Comparison of ENCODE assay signal across 2 cellular contexts in genomic region chr10:50419756-50420155, GRCh38.
TF ChIP-seq lines count a peak whose summit lies in the region.

No MANE protein-coding gene starts in this region.

TF ChIP-seq in IMR-90, 13 proteins besides CTCF, POLR2A, EP300 and RAD21:
- no peak for TF ChIP-seq MAZ (IDR thresholded peaks at IDR 0.05; ENCODE audit: borderline replicate concordance, low read depth, low read length)
TF ChIP-seq in IMR-90: peak in this region for 0.

TF ChIP-seq in GM12878, 131 proteins besides CTCF, POLR2A, EP300 and RAD21:
- no peak for TF ChIP-seq NBN (IDR thresholded peaks at IDR 0.05)
- TF ChIP-seq MXI1 (IDR thresholded peaks at IDR 0.05; ENCODE audit: low read depth, low read length): no peak
- TF ChIP-seq PAX8 (IDR thresholded peaks at IDR 0.05): no peak
- no peak for TF ChIP-seq SREBF1 (IDR thresholded peaks at IDR 0.05; ENCODE audit: low read length)
- no peak for TF ChIP-seq ZNF384 (IDR thresholded peaks at IDR 0.05; ENCODE audit: borderline replicate concordance, low read depth, low read length)
- TF ChIP-seq NRF1 (conservative IDR thresholded peaks at IDR 0.05; ENCODE audit: low read depth, low read length): no peak
- TF ChIP-seq PAX5 (IDR thresholded peaks at IDR 0.05; ENCODE audit: borderline replicate concordance, low read depth, low read length): no peak
- no peak for TF ChIP-seq CHD1 (IDR thresholded peaks at IDR 0.05; ENCODE audit: low read depth, low read length)
- TF ChIP-seq RAD51 (IDR thresholded peaks at IDR 0.05): no peak
- no peak for TF ChIP-seq NR2C1 (IDR thresholded peaks at IDR 0.05)
- no peak for TF ChIP-seq HDAC6 (IDR thresholded peaks at IDR 0.05; ENCODE audit: unreplicated experiment)
- no peak for TF ChIP-seq TBL1XR1 (IDR thresholded peaks at IDR 0.05; ENCODE audit: low read depth, low read length)
